In genomic region chr14:81313775-81314429, GRCh38 we compare ENCODE assay signal across 19 cellular contexts.
DNase-seq lines count a peak whose midpoint lies in the region; ATAC-seq and TF ChIP-seq lines count a peak whose summit lies in the region.
"Had no signal": no experiment of that assay in that cellular context is flagged by ENCODE, and none has a peak within 500 bp of the region (broad histone marks: within the 10 kb centered on the region; RNA-seq: fewer than 3 reads in every experiment).

No MANE protein-coding gene starts in this region.

- H3K36me3 ChIP-seq in fibroblast of lung (ENCODE audit: control insufficient read depth, insufficient read depth, low read length): no peaks in the 10 kb centered on the region
- no peaks in the 10 kb centered on the region for H3K36me3 ChIP-seq in neural cell (ENCODE audit: insufficient read depth, low read length)
- H3K36me3 ChIP-seq in right atrium auricular region: no peaks in the 10 kb centered on the region
- H3K36me3 ChIP-seq: sigmoid colon had no signal

- no peak for TF ChIP-seq RAD21 in neural cell (conservative IDR thresholded peaks at IDR 0.05)

- ATAC-seq in HG02970 (IDR thresholded peaks at IDR 0.05; ENCODE audit: low FRiP score, unreplicated experiment): no peak
- ATAC-seq: activated naive CD8-positive, alpha-beta T cell treated with anti-CD3 and anti-CD28 coated beads, Interleukin-2, amount 50 U/mL, for 24 hours; activated T-cell treated with anti-CD3 and anti-CD28 coated beads, Interleukin-2, amount 50 U/mL, for 72 hours; effector memory CD8-positive, alpha-beta T cell had no signal

- H3K27ac ChIP-seq in fibroblast of lung (ENCODE audit: insufficient read depth, low read length): no peak overlapping the region
- peak overlapping the region; percentile 76 for H3K27ac ChIP-seq in neural cell (ENCODE audit: low read length)
- H3K27ac ChIP-seq in right atrium auricular region: no peak overlapping the region
- H3K27ac ChIP-seq: KMS-11, sigmoid colon had no signal

- H3K4me3 ChIP-seq in fibroblast of lung (replicated peaks in 1 of 4; ENCODE audit: control extremely low read depth in 1 of 4, insufficient read depth in 1 of 4, low read depth in 3 of 4, low read length in 4 of 4): no peak overlapping the region
- peak overlapping the region; percentile 37 for H3K4me3 ChIP-seq in neural cell (ENCODE audit: low read length)
- no peak overlapping the region for H3K4me3 ChIP-seq in right atrium auricular region
- H3K4me3 ChIP-seq: sigmoid colon had no signal

- no peak for TF ChIP-seq EP300 in neural cell (conservative IDR thresholded peaks at IDR 0.05; ENCODE audit: poor library complexity, severe bottlenecking)

- H2AFZ ChIP-seq in fibroblast of lung (ENCODE audit: low read length) (no peak overlapping the region), neural cell (ENCODE audit: low read depth, low read length) (no peak overlapping the region)

- H4K20me1 ChIP-seq in fibroblast of lung (ENCODE audit: control insufficient read depth, extremely low read depth, insufficient read depth, low read length) (no peaks in the 10 kb centered on the region), neural cell (ENCODE audit: insufficient read depth) (no peaks in the 10 kb centered on the region)

- no peaks in the 10 kb centered on the region for H3K79me2 ChIP-seq in fibroblast of lung (ENCODE audit: control insufficient read depth, insufficient read depth, low read length)
- no peaks in the 10 kb centered on the region for H3K79me2 ChIP-seq in neural cell (replicated peaks; ENCODE audit: insufficient read depth, low read length)

- H3K9me3 ChIP-seq in fibroblast of lung (ENCODE audit: control insufficient read depth, insufficient read depth, low read depth, low read length) (no peaks in the 10 kb centered on the region), neural cell (ENCODE audit: low read length) (no peaks in the 10 kb centered on the region), right atrium auricular region (no peaks in the 10 kb centered on the region)
- H3K9me3 ChIP-seq: sigmoid colon had no signal

- H3K27me3 ChIP-seq in fibroblast of lung (ENCODE audit: control insufficient read depth, insufficient read depth, low read length) (no peaks in the 10 kb centered on the region), neural cell (ENCODE audit: insufficient read depth, low read depth, low read length) (no peaks in the 10 kb centered on the region), right atrium auricular region (no peaks in the 10 kb centered on the region)
- H3K27me3 ChIP-seq: sigmoid colon had no signal

- TF ChIP-seq CTCF in fibroblast of lung (conservative IDR thresholded peaks at IDR 0.05 in 1 of 2, IDR thresholded peaks at IDR 0.05 in 1 of 2; ENCODE audit: low read depth in 1 of 2, low read length in 2 of 2) (no peak), neural cell (IDR thresholded peaks at IDR 0.05; ENCODE audit: poor library complexity, severe bottlenecking) (no peak), right atrium auricular region (IDR thresholded peaks at IDR 0.05) (no peak)

- H3K9me2 ChIP-seq in neural cell (ENCODE audit: insufficient read depth, low read length): no peaks in the 10 kb centered on the region

- H3K4me2 ChIP-seq in fibroblast of lung (ENCODE audit: extremely low read depth, insufficient read depth, low read length): no peak overlapping the region
- H3K4me2 ChIP-seq in neural cell (ENCODE audit: low read length): peak overlapping the region; percentile 18
- H3K4me2 ChIP-seq: KMS-11 had no signal

- H3K4me1 ChIP-seq in fibroblast of lung (ENCODE audit: control insufficient read depth, extremely low read depth, insufficient read depth, low read length): no peaks in the 10 kb centered on the region
- no peaks in the 10 kb centered on the region for H3K4me1 ChIP-seq in right atrium auricular region
- H3K4me1 ChIP-seq: sigmoid colon had no signal

- H3F3A ChIP-seq in neural cell (ENCODE audit: insufficient read depth, low read length, poor library complexity, severe bottlenecking): no peaks in the 10 kb centered on the region

- no peak overlapping the region for H3K9ac ChIP-seq in fibroblast of lung (ENCODE audit: insufficient read depth, low read length)
- H3K9ac ChIP-seq in neural cell (ENCODE audit: low read length): peak overlapping the region; percentile 14
- H3K9ac ChIP-seq: KMS-11 had no signal

- peak; percentile 10 for DNase-seq in HT1080 (ENCODE audit: low read depth)
- peak; percentile 11 for DNase-seq in astrocyte of the hippocampus (ENCODE audit: low read depth, low spot score)
- DNase-seq in fibroblast of lung (ENCODE audit: low read depth in 2 of 2): peak; percentile 9 to 27
- no peak for DNase-seq in stimulated activated CD4-positive, alpha-beta T cell treated with anti-CD3 and anti-CD28 coated beads, Interleukin-4, amount 100 ng/mL, for 24 hours
- DNase-seq in NCI-H1105 treated with DMSO at 0.1 percent for 48 hours (lab: John Stamatoyannopoulos, UW): no peak
- no peak for DNase-seq in right atrium auricular region (ENCODE audit: low spot score)
- DNase-seq: activated CD4-positive, alpha-beta memory T cell treated with anti-CD3 and anti-CD28 coated beads for 36 hours; activated naive CD8-positive, alpha-beta T cell treated with anti-CD3 and anti-CD28 coated beads, Interleukin-2, amount 50 U/mL, for 24 hours; activated T-cell treated with anti-CD3 and anti-CD28 coated beads, Interleukin-2, amount 50 U/mL, for 72 hours; CD8-positive, alpha-beta memory T cell; effector memory CD8-positive, alpha-beta T cell; EL; kidney; NCI-H1694 treated with DMSO at 0.1 percent for 48 hours; NCI-H510A treated with DMSO at 0.1 percent for 48 hours; sigmoid colon had no signal

TF ChIP-seq in neural cell, 6 proteins besides CTCF, POLR2A, EP300 and RAD21:
- TF ChIP-seq EZH2 (IDR thresholded peaks at IDR 0.05; ENCODE audit: borderline replicate concordance, insufficient read depth, low read length, poor library complexity, severe bottlenecking) (no peak), REST (IDR thresholded peaks at IDR 0.05; ENCODE audit: borderline replicate concordance) (no peak), SMC3 (conservative IDR thresholded peaks at IDR 0.05; ENCODE audit: poor library complexity) (no peak), MXI1 (conservative IDR thresholded peaks at IDR 0.05; ENCODE audit: poor library complexity, severe bottlenecking) (no peak), POLR2AphosphoS5 (IDR thresholded peaks at IDR 0.05) (no peak), TAF1 (IDR thresholded peaks at IDR 0.05; ENCODE audit: low read depth) (no peak)

Comparison
In these comparisons a context has a peak if more than half of its experiments do, and no peak if none do; other contexts are left out.
1. DNase-seq: peak in HT1080 (single experiment), astrocyte of the hippocampus (single experiment) and fibroblast of lung (2 of 2); none in stimulated activated CD4-positive, alpha-beta T cell treated with anti-CD3 and anti-CD28 coated beads, Interleukin-4, amount 100 ng/mL, for 24 hours (single experiment), NCI-H1105 treated with DMSO at 0.1 percent for 48 hours (single experiment) and right atrium auricular region (single experiment).